ENCODE assay signal across 10 cellular contexts in genomic region chr16:48788475-48788874, GRCh38.
"Had no signal": no experiment of that assay in that cellular context is flagged by ENCODE, and none has a peak within 500 bp of the region (broad histone marks: within the 10 kb centered on the region; RNA-seq: fewer than 3 reads in every experiment).

No MANE protein-coding gene starts in this region.

- H3K9ac ChIP-seq: GM23248 had no signal

- FAIRE-seq: H1, H54 had no signal

- H3K9me3 ChIP-seq: HAP-1 had no signal

- ATAC-seq: GM23338, HCT116 had no signal

- H3K4me1 ChIP-seq: HAP-1 had no signal

- H3K27ac Mint-ChIP-seq: GM23338 had no signal

- H3K36me3 ChIP-seq: HAP-1 had no signal

- H2AFZ ChIP-seq: GM23248 had no signal

- H3K4me2 ChIP-seq: GM23338 had no signal

- DNase-seq: GM23248, GOT3, H7, H9, HCEC 1CT had no signal

- H3K4me3 Mint-ChIP-seq: GM23338, H9 had no signal

- H3K4me3 ChIP-seq: GM23248, GM23338, HAP-1 had no signal

- H3K27ac ChIP-seq: GM23248 had no signal
